3 cellular contexts compared by ENCODE assay signal in genomic region chr18:64275593-64276309, GRCh38.
A peak's percentile ranks its signal among the peaks of the same experiment; 100 is the strongest.
TF ChIP-seq lines count a peak whose summit lies in the region.

No MANE protein-coding gene starts in this region.

TF ChIP-seq in liver, 16 proteins besides CTCF, POLR2A, EP300 and RAD21:
- TF ChIP-seq FOXA2 (IDR thresholded peaks at IDR 0.05) (peak; percentile 44), GABPA (IDR thresholded peaks at IDR 0.05 in 1 of 2, conservative IDR thresholded peaks at IDR 0.05 in 1 of 2) (no peak), REST (IDR thresholded peaks at IDR 0.05) (no peak), MAX (IDR thresholded peaks at IDR 0.05) (no peak), ZBTB33 (IDR thresholded peaks at IDR 0.05) (peak; percentile 9)

TF ChIP-seq in HepG2, 621 proteins besides CTCF, POLR2A, EP300 and RAD21:
- TF ChIP-seq PTBP1 (IDR thresholded peaks at IDR 0.05; ENCODE audit: low read depth, low read length, poor library complexity, severe bottlenecking) = no peak
- TF ChIP-seq E2F5 (CRISPR knock-in tag; conservative IDR thresholded peaks at IDR 0.05) = no peak
- TF ChIP-seq SYNCRIP (IDR thresholded peaks at IDR 0.05; ENCODE audit: insufficient read depth, low read depth, low read length) = no peak
- no peak for TF ChIP-seq SMARCC2 (IDR thresholded peaks at IDR 0.05)
- no peak for TF ChIP-seq HOXA9 (CRISPR knock-in tag; IDR thresholded peaks at IDR 0.05; ENCODE audit: borderline replicate concordance)
TF ChIP-seq in HepG2: peak in this region for 0.

TF ChIP-seq in H1, 55 proteins besides CTCF, POLR2A, EP300 and RAD21:
- TF ChIP-seq SIX5 (IDR thresholded peaks at IDR 0.05; ENCODE audit: low read depth, low read length) (no peak), MAFK (IDR thresholded peaks at IDR 0.05; ENCODE audit: low read depth, low read length) (no peak), TAF7 (optimal IDR thresholded peaks at IDR 0.05; ENCODE audit: borderline replicate concordance, low read depth, low read length) (no peak), ASH2L (IDR thresholded peaks at IDR 0.05; ENCODE audit: low read length) (no peak), RXRA (IDR thresholded peaks at IDR 0.05; ENCODE audit: insufficient read depth, low read depth, low read length) (no peak), BCL11A (IDR thresholded peaks at IDR 0.05; ENCODE audit: low read depth in 2 of 2, low read length in 2 of 2) (no peak), SUZ12 (IDR thresholded peaks at IDR 0.05; ENCODE audit: low read length) (no peak)
TF ChIP-seq in H1: peak in this region for 0.
